8 cellular contexts compared by ENCODE assay signal in the genomic region with DNA sequence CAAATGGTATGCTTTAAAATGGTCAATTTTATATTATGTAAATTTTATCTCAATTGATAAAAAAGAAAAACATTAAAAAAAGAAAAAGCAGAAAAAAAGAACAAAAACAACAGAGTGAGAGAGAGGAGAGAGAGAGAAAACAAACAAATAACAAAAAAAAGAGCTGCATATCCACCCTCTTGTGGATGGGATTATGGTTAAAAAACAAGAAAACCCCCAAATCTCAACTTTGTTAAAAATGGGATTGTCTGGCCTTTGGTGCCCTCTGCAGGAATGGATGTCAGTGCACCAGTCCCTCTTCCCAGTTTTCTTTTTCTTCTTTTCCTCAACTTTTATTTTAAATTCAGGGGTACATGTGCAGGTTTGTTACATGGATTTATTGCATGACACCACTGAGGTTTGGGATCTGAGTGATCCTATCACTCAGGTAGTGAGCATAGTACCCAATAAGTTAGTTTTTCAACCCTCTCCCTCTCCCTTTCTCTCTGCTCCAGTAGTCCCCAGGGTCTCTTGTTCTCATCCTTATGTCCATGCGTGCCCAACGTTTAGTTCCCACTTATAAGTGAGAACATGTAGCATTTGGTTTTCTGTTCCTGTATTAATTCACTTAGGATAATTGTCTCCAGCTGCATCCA. TPM values are rescaled to one million over a fixed set of nuclear protein-coding genes. Genes with fewer than 3 reads are reported as not detected.
DNase-seq lines count a peak whose midpoint lies in the region; ATAC-seq and TF ChIP-seq lines count a peak whose summit lies in the region.

No MANE protein-coding gene starts in this region.

- no peaks in the 10 kb centered on the region for H3K36me3 ChIP-seq in smooth muscle cell (ENCODE audit: low read depth)

- H3F3A ChIP-seq in smooth muscle cell (ENCODE audit: low read depth): no peaks in the 10 kb centered on the region

- no peak overlapping the region for H3K27ac Mint-ChIP-seq in glutamatergic neuron (ENCODE audit: unreplicated experiment)
- no peak overlapping the region for H3K27ac Mint-ChIP-seq in activated T-helper 1 cell treated with anti-CD3 and anti-CD28 coated beads, Interleukin-12 subunit alpha, Interleukin-12 subunit beta, Interleukin-2, Interleukin-4 antibody, amounts not matched to agents 30 ng/mL and 10 ng/mL and 1 ng/mL, durations not matched to agents 14 hours and 24 hours and 36 hours

- H3K4me1 ChIP-seq in smooth muscle cell (ENCODE audit: low read depth): no peaks in the 10 kb centered on the region

- intact Hi-C loops in activated T-helper 1 cell treated with anti-CD3 and anti-CD28 coated beads, Interleukin-12 subunit alpha, Interleukin-12 subunit beta, Interleukin-2, Interleukin-4 antibody, amounts not matched to agents 30 ng/mL and 10 ng/mL and 1 ng/mL, durations not matched to agents 14 hours and 24 hours and 36 hours (cut with micrococcal nuclease): loop anchor here (1.0 to 2.0 kb wide), 5 partner anchors 14 to 384 kb away; no protein-coding TSS in a partner anchor

- no peak overlapping the region for H3K9ac ChIP-seq in smooth muscle cell (ENCODE audit: low read depth)

- H3K27me3 Mint-ChIP-seq in glutamatergic neuron (ENCODE audit: unreplicated experiment): peaks cover 8% of the 10 kb centered on the region
- H3K27me3 Mint-ChIP-seq in activated T-helper 1 cell treated with anti-CD3 and anti-CD28 coated beads, Interleukin-12 subunit alpha, Interleukin-12 subunit beta, Interleukin-2, Interleukin-4 antibody, amounts not matched to agents 30 ng/mL and 10 ng/mL and 1 ng/mL, durations not matched to agents 14 hours and 24 hours and 36 hours (ENCODE audit: insufficient read depth): peaks cover 19% of the 10 kb centered on the region

- H3K4me3 ChIP-seq in smooth muscle cell: no peak overlapping the region

- peaks cover 72% of the 10 kb centered on the region for H3K27me3 ChIP-seq in smooth muscle cell (ENCODE audit: low read depth)

- H3K79me2 ChIP-seq in smooth muscle cell (ENCODE audit: low read depth): no peaks in the 10 kb centered on the region

- H3K4me1 Mint-ChIP-seq in glutamatergic neuron (ENCODE audit: low read depth, unreplicated experiment): no peaks in the 10 kb centered on the region
- peaks cover 6% of the 10 kb centered on the region for H3K4me1 Mint-ChIP-seq in activated T-helper 1 cell treated with anti-CD3 and anti-CD28 coated beads, Interleukin-12 subunit alpha, Interleukin-12 subunit beta, Interleukin-2, Interleukin-4 antibody, amounts not matched to agents 30 ng/mL and 10 ng/mL and 1 ng/mL, durations not matched to agents 14 hours and 24 hours and 36 hours (ENCODE audit: low read depth)

- no peak overlapping the region for H2AFZ ChIP-seq in smooth muscle cell (ENCODE audit: low read depth)

- no peak for ATAC-seq in HG02970 (IDR thresholded peaks at IDR 0.05; ENCODE audit: low FRiP score, unreplicated experiment)

- H3K36me3 Mint-ChIP-seq in glutamatergic neuron (ENCODE audit: unreplicated experiment): no peaks in the 10 kb centered on the region
- H3K36me3 Mint-ChIP-seq in activated T-helper 1 cell treated with anti-CD3 and anti-CD28 coated beads, Interleukin-12 subunit alpha, Interleukin-12 subunit beta, Interleukin-2, Interleukin-4 antibody, amounts not matched to agents 30 ng/mL and 10 ng/mL and 1 ng/mL, durations not matched to agents 14 hours and 24 hours and 36 hours (ENCODE audit: low read depth): no peaks in the 10 kb centered on the region

- H3K27ac ChIP-seq in smooth muscle cell (ENCODE audit: low read depth): no peak overlapping the region

- H3K9me3 ChIP-seq in smooth muscle cell (replicated peaks; ENCODE audit: low read depth): no peaks in the 10 kb centered on the region

- WGBS in smooth muscle cell (ENCODE audit: low lambda C conversion rate): 54% methylated on average over 2 of the region's 2 CpGs

- peak; percentile 32 for DNase-seq in stimulated activated CD4-positive, alpha-beta T cell treated with anti-CD3 and anti-CD28 coated beads, Interleukin-15, amount 100 ng/mL, for 24 hours
- DNase-seq in stimulated activated CD4-positive, alpha-beta T cell treated with anti-CD3 and anti-CD28 coated beads, Interleukin-1b, Interleukin-23, amount 100 ng/mL, for 48 hours: no peak
- DNase-seq in NCI-H1694 (lab: John Stamatoyannopoulos, UW): peak; percentile 76
- DNase-seq in activated CD8-positive, alpha-beta memory T cell treated with anti-CD3 and anti-CD28 coated beads, Interleukin-2, amount 50 U/mL, for 48 hours: peak; percentile 44
- DNase-seq in glutamatergic neuron: peak; percentile 39
- no peak for DNase-seq in smooth muscle cell (lab: John Stamatoyannopoulos, UW; ENCODE audit: unreplicated experiment)
- no peak for DNase-seq in activated T-helper 1 cell treated with anti-CD3 and anti-CD28 coated beads, Interleukin-12 subunit alpha, Interleukin-12 subunit beta, Interleukin-2, Interleukin-4 antibody, amounts not matched to agents 30 ng/mL and 10 ng/mL and 1 ng/mL, durations not matched to agents 14 hours and 24 hours and 36 hours (ENCODE audit: low spot score)

- peak; percentile 72 for TF ChIP-seq CTCF in glutamatergic neuron (IDR thresholded peaks at IDR 0.05; ENCODE audit: partially characterized antibody, unreplicated experiment)
- TF ChIP-seq CTCF in smooth muscle cell (IDR thresholded peaks at IDR 0.05; ENCODE audit: borderline replicate concordance, insufficient read depth, poor library complexity, severe bottlenecking): peak; percentile 78

- no peaks in the 10 kb centered on the region for H3K9me3 Mint-ChIP-seq in glutamatergic neuron (ENCODE audit: unreplicated experiment)
- H3K9me3 Mint-ChIP-seq in activated T-helper 1 cell treated with anti-CD3 and anti-CD28 coated beads, Interleukin-12 subunit alpha, Interleukin-12 subunit beta, Interleukin-2, Interleukin-4 antibody, amounts not matched to agents 30 ng/mL and 10 ng/mL and 1 ng/mL, durations not matched to agents 14 hours and 24 hours and 36 hours: no peaks in the 10 kb centered on the region

- no peak overlapping the region for H3K4me3 Mint-ChIP-seq in glutamatergic neuron (ENCODE audit: unreplicated experiment)
- no peak overlapping the region for H3K4me3 Mint-ChIP-seq in activated T-helper 1 cell treated with anti-CD3 and anti-CD28 coated beads, Interleukin-12 subunit alpha, Interleukin-12 subunit beta, Interleukin-2, Interleukin-4 antibody, amounts not matched to agents 30 ng/mL and 10 ng/mL and 1 ng/mL, durations not matched to agents 14 hours and 24 hours and 36 hours

- H3K4me2 ChIP-seq in smooth muscle cell: no peak overlapping the region

- H4K20me1 ChIP-seq in smooth muscle cell (ENCODE audit: low read depth): no peaks in the 10 kb centered on the region

RNA-seq across cellular contexts. Expression of a gene that starts 28.1 kb away (rescaled TPM):
- total RNA-seq in glutamatergic neuron (ENCODE audit: unreplicated experiment) (201 TPM), smooth muscle cell (35.9 and 36.4 TPM in 2 replicates)
- 150 and 161 TPM in 2 replicates for polyA plus RNA-seq in smooth muscle cell
- total RNA-seq in activated T-helper 1 cell treated with anti-CD3 and anti-CD28 coated beads, Interleukin-12 subunit alpha, Interleukin-12 subunit beta, Interleukin-2, Interleukin-4 antibody, amounts not matched to agents 30 ng/mL and 10 ng/mL and 1 ng/mL, durations not matched to agents 14 hours and 24 hours and 36 hours: 137 TPM in 2 replicates

Comparison
In these comparisons a context has a peak if more than half of its experiments do, and no peak if none do; other contexts are left out.
1. DNase-seq: peak in stimulated activated CD4-positive, alpha-beta T cell treated with anti-CD3 and anti-CD28 coated beads, Interleukin-15, amount 100 ng/mL, for 24 hours (single experiment), NCI-H1694 (single experiment), activated CD8-positive, alpha-beta memory T cell treated with anti-CD3 and anti-CD28 coated beads, Interleukin-2, amount 50 U/mL, for 48 hours (single experiment) and glutamatergic neuron (single experiment); none in stimulated activated CD4-positive, alpha-beta T cell treated with anti-CD3 and anti-CD28 coated beads, Interleukin-1b, Interleukin-23, amount 100 ng/mL, for 48 hours (single experiment), smooth muscle cell (single experiment) and activated T-helper 1 cell treated with anti-CD3 and anti-CD28 coated beads, Interleukin-12 subunit alpha, Interleukin-12 subunit beta, Interleukin-2, Interleukin-4 antibody, amounts not matched to agents 30 ng/mL and 10 ng/mL and 1 ng/mL, durations not matched to agents 14 hours and 24 hours and 36 hours (single experiment).